ENCODE assay signal across 8 cellular contexts in genomic region chr3:127456471-127457093, GRCh38.
DNase-seq lines count a peak whose midpoint lies in the region; ATAC-seq, FAIRE-seq and TF ChIP-seq lines count a peak whose summit lies in the region.

No MANE protein-coding gene starts in this region.

- H3K4me1 Mint-ChIP-seq in activated T-cell treated with anti-CD3 and anti-CD28 coated beads, Interleukin-2, amount 50 U/mL, for 4 hours (ENCODE audit: low read depth): peaks cover 12% of the 10 kb centered on the region
- H3K4me1 Mint-ChIP-seq in stimulated activated effector memory CD8-positive, alpha-beta T cell treated with anti-CD3 and anti-CD28 coated beads, Interleukin-12 subunit alpha, Interleukin-12 subunit beta, amount 100 ng/mL, for 72 hours: peaks cover 13% of the 10 kb centered on the region

- H3K4me3 Mint-ChIP-seq in activated T-cell treated with anti-CD3 and anti-CD28 coated beads, Interleukin-2, amount 50 U/mL, for 4 hours: no peak overlapping the region
- peak overlapping the region; percentile 9 for H3K4me3 Mint-ChIP-seq in stimulated activated effector memory CD8-positive, alpha-beta T cell treated with anti-CD3 and anti-CD28 coated beads, Interleukin-12 subunit alpha, Interleukin-12 subunit beta, amount 100 ng/mL, for 72 hours

- peak; percentile 25 to 33 for DNase-seq in activated T-cell treated with anti-CD3 and anti-CD28 coated beads, Interleukin-2, amount 50 U/mL, for 48 hours
- DNase-seq in activated T-cell treated with anti-CD3 and anti-CD28 coated beads, Interleukin-2, amount 50 U/mL, for 4 hours: no peak
- DNase-seq in SW480 (ENCODE audit: low spot score) (peak; percentile 81), frontal cortex (ENCODE audit: low spot score in 2 of 2) (no peak)
- no peak for DNase-seq in stimulated activated effector memory CD8-positive, alpha-beta T cell treated with anti-CD3 and anti-CD28 coated beads, Interleukin-12 subunit alpha, Interleukin-12 subunit beta, amount 100 ng/mL, for 72 hours (ENCODE audit: low spot score in 2 of 2)

- H3K36me3 ChIP-seq in gastroesophageal sphincter: no peaks in the 10 kb centered on the region

- FAIRE-seq in frontal cortex (lab: Jason Lieb, UNC): no peak

- TF ChIP-seq POLR2A in gastroesophageal sphincter (IDR thresholded peaks at IDR 0.05): no peak

- peaks cover 4 to 26% (median 20%) of the 10 kb centered on the region in 3 donors for H3K4me1 ChIP-seq in gastroesophageal sphincter

- no peak for ATAC-seq in activated T-cell treated with anti-CD3 and anti-CD28 coated beads, Interleukin-2, amount 50 U/mL, for 4 hours
- ATAC-seq in stimulated activated effector memory CD8-positive, alpha-beta T cell treated with anti-CD3 and anti-CD28 coated beads, Interleukin-12 subunit alpha, Interleukin-12 subunit beta, amount 100 ng/mL, for 72 hours: no peak
- no peak for ATAC-seq in gastroesophageal sphincter
- no peak for ATAC-seq in HG03175 (IDR thresholded peaks at IDR 0.05; ENCODE audit: unreplicated experiment)

- H3K36me3 Mint-ChIP-seq in activated T-cell treated with anti-CD3 and anti-CD28 coated beads, Interleukin-2, amount 50 U/mL, for 4 hours (ENCODE audit: insufficient read depth): no peaks in the 10 kb centered on the region
- H3K36me3 Mint-ChIP-seq in stimulated activated effector memory CD8-positive, alpha-beta T cell treated with anti-CD3 and anti-CD28 coated beads, Interleukin-12 subunit alpha, Interleukin-12 subunit beta, amount 100 ng/mL, for 72 hours: no peaks in the 10 kb centered on the region

- 0% methylated on average over 2 of the region's 24 CpGs; no CpG with 5 or more reads in 1 of the 2 donors for WGBS in gastroesophageal sphincter (ENCODE audit: low coverage in 1 of 2), 2 donors

- no peak overlapping the region for H3K27ac Mint-ChIP-seq in stimulated activated effector memory CD8-positive, alpha-beta T cell treated with anti-CD3 and anti-CD28 coated beads, Interleukin-12 subunit alpha, Interleukin-12 subunit beta, amount 100 ng/mL, for 72 hours

- no peaks in the 10 kb centered on the region for H3K9me3 Mint-ChIP-seq in activated T-cell treated with anti-CD3 and anti-CD28 coated beads, Interleukin-2, amount 50 U/mL, for 4 hours
- H3K9me3 Mint-ChIP-seq in stimulated activated effector memory CD8-positive, alpha-beta T cell treated with anti-CD3 and anti-CD28 coated beads, Interleukin-12 subunit alpha, Interleukin-12 subunit beta, amount 100 ng/mL, for 72 hours: no peaks in the 10 kb centered on the region

- peaks cover 85% of the 10 kb centered on the region for H3K27me3 ChIP-seq in gastroesophageal sphincter

- peak overlapping the region; percentile 8 for H3K4me3 ChIP-seq in iPS-11a (ENCODE audit: low read depth, low read length)
- peak overlapping the region in 1 of 2 donors; percentile 12 for H3K4me3 ChIP-seq in gastroesophageal sphincter

- peaks cover 60% of the 10 kb centered on the region for H3K27me3 Mint-ChIP-seq in activated T-cell treated with anti-CD3 and anti-CD28 coated beads, Interleukin-2, amount 50 U/mL, for 4 hours (ENCODE audit: low read depth)

- no peak overlapping the region for H3K27ac ChIP-seq in gastroesophageal sphincter

- TF ChIP-seq EP300 in gastroesophageal sphincter (IDR thresholded peaks at IDR 0.05): no peak

- TF ChIP-seq CTCF in gastroesophageal sphincter (IDR thresholded peaks at IDR 0.05): no peak

- no peaks in the 10 kb centered on the region for H3K9me3 ChIP-seq in gastroesophageal sphincter

Comparison
In these comparisons a context has a peak if more than half of its experiments do, and no peak if none do; other contexts are left out.
1. DNase-seq: peak in activated T-cell treated with anti-CD3 and anti-CD28 coated beads, Interleukin-2, amount 50 U/mL, for 48 hours (2 of 2) and SW480 (single experiment); none in activated T-cell treated with anti-CD3 and anti-CD28 coated beads, Interleukin-2, amount 50 U/mL, for 4 hours (single experiment), stimulated activated effector memory CD8-positive, alpha-beta T cell treated with anti-CD3 and anti-CD28 coated beads, Interleukin-12 subunit alpha, Interleukin-12 subunit beta, amount 100 ng/mL, for 72 hours (0 of 2) and frontal cortex (0 of 2).